ENCODE assay signal across 8 cellular contexts in genomic region chr14:70188608-70189540, GRCh38. TPM values are rescaled to one million over a fixed set of nuclear protein-coding genes. Genes with fewer than 3 reads are reported as not detected.
DNase-seq lines count a peak whose midpoint lies in the region; ATAC-seq and TF ChIP-seq lines count a peak whose summit lies in the region.

TSS of gene SLC8A3 (minus strand) at chr14:70188951. CDS start at chr14:70168422, 20,529 bp downstream.

- no peaks in the 10 kb centered on the region for H3K9me3 ChIP-seq in BE2C

- ATAC-seq in natural killer cell treated with Interleukin-12 subunit alpha and Interleukin-12 subunit beta and Interleukin-15 and Interleukin-18, amount 100 ng/mL, for 72 hours, result peak; percentile 51 to 71
- no peak for ATAC-seq in GM19324 (IDR thresholded peaks at IDR 0.05; ENCODE audit: low FRiP score, unreplicated experiment)

- H3K4me1 Mint-ChIP-seq in activated T-cell treated with anti-CD3 and anti-CD28 coated beads, Interleukin-2, amount 50 U/mL, for 24 hours (ENCODE audit: low read depth), result peaks cover 21% of the 10 kb centered on the region
- H3K4me1 Mint-ChIP-seq in natural killer cell treated with Interleukin-12 subunit alpha and Interleukin-12 subunit beta and Interleukin-15 and Interleukin-18, amount 100 ng/mL, for 72 hours (ENCODE audit: low read depth in 2 of 2), result peaks cover 5 to 16% of the 10 kb centered on the region in 2 donors

- H3K27me3 Mint-ChIP-seq in activated T-cell treated with anti-CD3 and anti-CD28 coated beads, Interleukin-2, amount 50 U/mL, for 24 hours, result peaks cover 76% of the 10 kb centered on the region
- peaks cover 40 to 71% of the 10 kb centered on the region in 2 donors for H3K27me3 Mint-ChIP-seq in natural killer cell treated with Interleukin-12 subunit alpha and Interleukin-12 subunit beta and Interleukin-15 and Interleukin-18, amount 100 ng/mL, for 72 hours

- peak; percentile 62 for TF ChIP-seq POLR2A in GM18951 (IDR thresholded peaks at IDR 0.05; ENCODE audit: extremely low read depth, insufficient read depth, insufficient read length)

- H3K4me3 Mint-ChIP-seq in activated T-cell treated with anti-CD3 and anti-CD28 coated beads, Interleukin-2, amount 50 U/mL, for 24 hours, result peak within 1 kb of the TSS; percentile 78
- peak within 1 kb of the TSS; percentile 86 for H3K4me3 Mint-ChIP-seq in natural killer cell treated with Interleukin-12 subunit alpha and Interleukin-12 subunit beta and Interleukin-15 and Interleukin-18, amount 100 ng/mL, for 72 hours

- in situ Hi-C loops in GM18951 (cut with MboI; ENCODE audit: low sequenced_read_pairs, unreplicated experiment), result no loop called here

- no peaks in the 10 kb centered on the region for H3K36me3 ChIP-seq in BE2C

- no peaks in the 10 kb centered on the region for H3K9me3 Mint-ChIP-seq in activated T-cell treated with anti-CD3 and anti-CD28 coated beads, Interleukin-2, amount 50 U/mL, for 24 hours
- H3K9me3 Mint-ChIP-seq in natural killer cell treated with Interleukin-12 subunit alpha and Interleukin-12 subunit beta and Interleukin-15 and Interleukin-18, amount 100 ng/mL, for 72 hours, result no peaks in the 10 kb centered on the region

- no peaks in the 10 kb centered on the region for H3K36me3 Mint-ChIP-seq in activated T-cell treated with anti-CD3 and anti-CD28 coated beads, Interleukin-2, amount 50 U/mL, for 24 hours (ENCODE audit: low read depth)
- H3K36me3 Mint-ChIP-seq in natural killer cell treated with Interleukin-12 subunit alpha and Interleukin-12 subunit beta and Interleukin-15 and Interleukin-18, amount 100 ng/mL, for 72 hours, result no peaks in the 10 kb centered on the region

- H3K4me3 ChIP-seq in BE2C (ENCODE audit: low read depth, low read length) (peak within 1 kb of the TSS; percentile 19), fibroblast of villous mesenchyme (ENCODE audit: low read depth, low read length) (peak within 1 kb of the TSS; percentile 41)

- TF ChIP-seq CTCF in BE2C (IDR thresholded peaks at IDR 0.05; ENCODE audit: low read depth, low read length) (no peak), fibroblast of villous mesenchyme (IDR thresholded peaks at IDR 0.05; ENCODE audit: insufficient read depth, low read depth, low read length) (no peak)

- no peaks in the 10 kb centered on the region for H3K4me1 ChIP-seq in BE2C

- DNase-seq in BE2C, result peak; percentile 33
- DNase-seq in NCI-H128 (lab: John Stamatoyannopoulos, UW; ENCODE audit: unreplicated experiment), result peak; percentile 18
- DNase-seq in activated T-cell treated with anti-CD3 and anti-CD28 coated beads, Interleukin-2, amount 50 U/mL, for 24 hours, result peak; percentile 37
- DNase-seq in fibroblast of villous mesenchyme (ENCODE audit: low read depth), result peak; percentile 19
- DNase-seq in natural killer cell treated with Interleukin-12 subunit alpha and Interleukin-12 subunit beta and Interleukin-15 and Interleukin-18, amount 100 ng/mL, for 72 hours (ENCODE audit: low spot score), result peak; percentile 69
- no peak for DNase-seq in stimulated activated naive CD4-positive, alpha-beta T cell (lab: John Stamatoyannopoulos, UW)

- H3K27ac Mint-ChIP-seq in activated T-cell treated with anti-CD3 and anti-CD28 coated beads, Interleukin-2, amount 50 U/mL, for 24 hours, result peak within 1 kb of the TSS; percentile 58
- H3K27ac Mint-ChIP-seq in natural killer cell treated with Interleukin-12 subunit alpha and Interleukin-12 subunit beta and Interleukin-15 and Interleukin-18, amount 100 ng/mL, for 72 hours, result peak within 1 kb of the TSS in 1 of 2 donors; percentile 38

- peaks cover 59% of the 10 kb centered on the region for H3K27me3 ChIP-seq in BE2C

RNA-seq across cellular contexts. Expression of gene SLC8A3, which starts in this region (rescaled TPM):
- polyA plus RNA-seq in BE2C (2012; ENCODE audit: insufficient read depth, insufficient read length, low read depth), result not detected
- under 0.01 TPM in 1 of 2 replicates, not detected in the other for total RNA-seq in fibroblast of villous mesenchyme
- total RNA-seq in natural killer cell treated with Interleukin-12 subunit alpha and Interleukin-12 subunit beta and Interleukin-15 and Interleukin-18, amount 100 ng/mL, for 72 hours, result 1 to 10 TPM in 1 of 2 donors, under 1 TPM in 1; 0.08 to 1.1 TPM

Comparison
In these comparisons a context has a peak if more than half of its experiments do, and no peak if none do; other contexts are left out.
1. Peak in DNase-seq and H3K4me3 ChIP-seq in fibroblast of villous mesenchyme; RNA of the gene not detected or under 1 TPM.
2. DNase-seq: peak in BE2C (single experiment), NCI-H128 (single experiment), activated T-cell treated with anti-CD3 and anti-CD28 coated beads, Interleukin-2, amount 50 U/mL, for 24 hours (single experiment) and natural killer cell treated with Interleukin-12 subunit alpha and Interleukin-12 subunit beta and Interleukin-15 and Interleukin-18, amount 100 ng/mL, for 72 hours (single experiment); none in stimulated activated naive CD4-positive, alpha-beta T cell (0 of 6).